ENCODE assay signal across 1 cellular context in the genomic region with DNA sequence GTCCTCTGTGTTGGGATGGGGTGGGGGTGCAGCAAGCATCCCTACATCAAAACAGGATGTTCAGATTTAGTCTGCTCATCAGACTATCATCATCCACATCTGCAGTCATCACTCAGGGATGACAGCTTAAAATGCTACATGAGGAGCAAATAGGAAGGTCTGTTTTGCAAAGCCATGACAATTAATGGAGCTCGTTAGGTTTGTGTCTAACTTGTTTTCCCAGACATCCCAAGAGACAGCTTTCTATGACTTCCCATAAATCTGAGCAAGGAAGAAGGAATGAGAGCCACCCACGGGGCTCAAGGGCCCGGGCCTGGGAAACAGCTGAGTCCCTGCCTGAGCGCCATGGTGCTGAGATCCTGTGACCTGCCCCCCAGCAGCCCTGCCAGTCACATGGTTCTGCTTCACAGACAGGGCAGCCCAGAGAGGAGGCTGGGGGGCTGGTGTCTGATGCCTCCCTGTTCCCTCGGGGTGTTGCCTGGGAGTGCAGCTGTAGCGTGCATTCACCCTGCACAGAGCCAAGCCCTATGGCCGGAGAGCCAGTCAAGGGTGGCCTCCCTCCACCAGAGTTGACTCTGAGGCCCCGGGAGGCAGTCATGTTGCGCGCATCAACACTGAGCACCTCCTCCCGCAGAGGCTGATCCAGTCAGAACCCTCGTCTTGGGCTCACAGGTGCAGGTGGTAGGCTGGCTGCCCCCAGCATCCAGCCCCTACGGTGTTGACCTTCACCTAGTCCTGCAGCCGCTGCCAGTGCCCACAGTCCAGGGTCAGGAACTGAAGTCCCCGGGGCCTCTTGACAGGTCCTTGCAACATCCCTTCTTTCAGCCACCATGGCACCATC.
TF ChIP-seq lines count a peak whose summit lies in the region.

No MANE protein-coding gene starts in this region.

TF ChIP-seq in IMR-90, 13 proteins besides CTCF, POLR2A, EP300 and RAD21:
- TF ChIP-seq RFX5 (IDR thresholded peaks at IDR 0.05; ENCODE audit: low read depth, low read length) (no peak), BHLHE40 (IDR thresholded peaks at IDR 0.05; ENCODE audit: low read depth, low read length) (no peak), MAZ (IDR thresholded peaks at IDR 0.05; ENCODE audit: borderline replicate concordance, low read depth, low read length) (no peak), CEBPB (IDR thresholded peaks at IDR 0.05; ENCODE audit: low read depth, low read length) (no peak), CHD1 (IDR thresholded peaks at IDR 0.05; ENCODE audit: low read depth, low read length) (no peak), FOS (IDR thresholded peaks at IDR 0.05; ENCODE audit: low read depth, low read length) (no peak)
- TF ChIP-seq, protein P1, sequence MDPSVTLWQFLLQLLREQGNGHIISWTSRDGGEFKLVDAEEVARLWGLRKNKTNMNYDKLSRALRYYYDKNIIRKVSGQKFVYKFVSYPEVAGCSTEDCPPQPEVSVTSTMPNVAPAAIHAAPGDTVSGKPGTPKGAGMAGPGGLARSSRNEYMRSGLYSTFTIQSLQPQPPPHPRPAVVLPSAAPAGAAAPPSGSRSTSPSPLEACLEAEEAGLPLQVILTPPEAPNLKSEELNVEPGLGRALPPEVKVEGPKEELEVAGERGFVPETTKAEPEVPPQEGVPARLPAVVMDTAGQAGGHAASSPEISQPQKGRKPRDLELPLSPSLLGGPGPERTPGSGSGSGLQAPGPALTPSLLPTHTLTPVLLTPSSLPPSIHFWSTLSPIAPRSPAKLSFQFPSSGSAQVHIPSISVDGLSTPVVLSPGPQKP (IDR thresholded peaks at IDR 0.05; ENCODE audit: borderline replicate concordance, low read depth, low read length), result no peak
- TF ChIP-seq, protein P2, sequence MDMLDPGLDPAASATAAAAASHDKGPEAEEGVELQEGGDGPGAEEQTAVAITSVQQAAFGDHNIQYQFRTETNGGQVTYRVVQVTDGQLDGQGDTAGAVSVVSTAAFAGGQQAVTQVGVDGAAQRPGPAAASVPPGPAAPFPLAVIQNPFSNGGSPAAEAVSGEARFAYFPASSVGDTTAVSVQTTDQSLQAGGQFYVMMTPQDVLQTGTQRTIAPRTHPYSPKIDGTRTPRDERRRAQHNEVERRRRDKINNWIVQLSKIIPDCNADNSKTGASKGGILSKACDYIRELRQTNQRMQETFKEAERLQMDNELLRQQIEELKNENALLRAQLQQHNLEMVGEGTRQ (IDR thresholded peaks at IDR 0.05; ENCODE audit: low read depth, low read length), result 0 out of 2 replicates have a peak, but pooled peaks have one; percentile 42
